Comparison of ENCODE assay signal across 20 cellular contexts in the genomic region with DNA sequence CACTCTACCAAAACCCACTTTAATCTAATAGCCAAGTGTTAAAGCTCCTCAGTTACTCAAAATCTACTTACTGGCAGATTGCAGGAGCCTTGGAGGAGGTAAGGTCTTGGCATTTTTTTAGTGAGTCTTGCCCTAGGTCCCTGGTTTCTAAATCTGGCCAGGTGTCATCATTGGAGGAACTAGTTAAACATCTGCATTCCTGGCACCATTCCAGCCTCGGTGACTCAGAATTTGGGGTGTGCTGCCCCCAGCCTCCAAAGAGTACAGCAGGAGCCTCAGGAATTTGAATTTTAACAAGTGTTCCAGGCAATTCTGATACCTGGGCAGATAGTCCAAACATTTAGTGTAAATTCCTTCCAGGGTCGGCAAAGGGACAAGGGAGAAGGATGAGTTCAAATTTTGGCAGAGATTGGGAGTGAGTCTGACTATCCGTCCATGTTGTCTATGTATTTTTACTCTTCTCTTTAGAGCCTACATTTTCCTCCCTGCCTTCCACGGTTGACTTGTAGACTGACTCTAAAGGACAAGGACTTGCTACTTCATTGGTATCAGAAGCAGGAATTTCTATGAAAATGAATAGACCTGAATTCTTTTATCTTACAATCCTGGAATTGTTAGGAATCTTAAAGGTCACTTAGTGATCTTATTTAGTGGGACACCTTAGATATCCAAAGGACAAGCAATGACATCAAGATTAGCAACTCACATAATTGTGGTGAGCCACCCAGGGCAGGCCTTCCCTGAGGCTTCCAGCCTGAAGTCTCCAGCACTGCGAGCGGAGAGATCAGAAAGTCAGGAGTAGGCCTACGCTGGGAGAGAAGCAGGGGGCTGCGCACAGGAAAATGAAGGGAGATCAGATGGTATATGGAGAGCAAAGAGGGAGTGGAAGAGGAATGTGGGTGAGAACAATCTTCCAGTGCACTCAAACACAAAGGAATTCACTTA. TPM values are rescaled to one million over a fixed set of nuclear protein-coding genes. Genes with fewer than 3 reads are reported as not detected.
A peak's percentile ranks its signal among the peaks of the same experiment; 100 is the strongest.
DNase-seq lines count a peak whose midpoint lies in the region; ATAC-seq and TF ChIP-seq lines count a peak whose summit lies in the region.
"Had no signal": no experiment of that assay in that cellular context is flagged by ENCODE, and none has a peak within 500 bp of the region (broad histone marks: within the 10 kb centered on the region; RNA-seq: fewer than 3 reads in every experiment).

No MANE protein-coding gene starts in this region.

- DNase-seq in ELF-1 (ENCODE audit: low read depth, low spot score): peak; percentile 65
- DNase-seq in M059J (ENCODE audit: low read depth): peak; percentile 79
- DNase-seq in mammary epithelial cell: peak; percentile 81
- peak; percentile 83 to 92 for DNase-seq in trophoblast cell
- DNase-seq in GM10266 (ENCODE audit: extremely low spot score): no peak
- DNase-seq in T-cell: no peak
- DNase-seq: activated CD4-positive, alpha-beta T cell treated with anti-CD3 and anti-CD28 coated beads, Interleukin-2, amount 10 ng/mL, durations not matched to agents 7 days and 5 days; activated naive CD4-positive, alpha-beta T cell treated with anti-CD3 and anti-CD28 coated beads, Interleukin-2, amount 50 U/mL, for 16 hours; activated T-cell treated with anti-CD3 and anti-CD28 coated beads for 4 hours; BE2C; dorsolateral prefrontal cortex; hypothalamus; left cardiac atrium; NCI-H1694 treated with DMSO at 0.1 percent for 48 hours; NCI-H446; occipital lobe had no signal

- no peak overlapping the region for H2BK12ac ChIP-seq in trophoblast cell (ENCODE audit: low read length)

- in situ Hi-C loops in mammary epithelial cell (cut with MboI; ENCODE audit: low sequenced_read_pairs in 2 of 2): loop anchor here (25.0 kb wide), 2 partner anchors 241 to 616 kb away; no protein-coding TSS in a partner anchor

- no peak overlapping the region for H3K4ac ChIP-seq in trophoblast cell (ENCODE audit: low read depth, low read length)

- no peaks in the 10 kb centered on the region for H3K36me3 Mint-ChIP-seq in T-cell

- H2BK5ac ChIP-seq in trophoblast cell (ENCODE audit: low read depth, low read length, poor library complexity): no peak overlapping the region

- H4K91ac ChIP-seq in trophoblast cell (ENCODE audit: low read depth, low read length): no peak overlapping the region

- H3K4me1 ChIP-seq in mammary epithelial cell (ENCODE audit: insufficient read depth, low read length): peaks cover 11% of the 10 kb centered on the region
- peaks cover 0 to 2% of the 10 kb centered on the region in 2 experiments for H3K4me1 ChIP-seq in trophoblast cell (ENCODE audit: control insufficient read depth in 1 of 2, insufficient read depth in 2 of 2, low read length in 2 of 2)
- H3K4me1 ChIP-seq: BE2C had no signal

- H3K4me3 Mint-ChIP-seq in T-cell: no peak overlapping the region
- H3K4me3 Mint-ChIP-seq: activated CD4-positive, alpha-beta T cell treated with anti-CD3 and anti-CD28 coated beads, Interleukin-2, amount 10 ng/mL, durations not matched to agents 7 days and 5 days had no signal

- no peaks in the 10 kb centered on the region for H3K36me3 ChIP-seq in mammary epithelial cell (ENCODE audit: insufficient read depth, low read length)
- H3K36me3 ChIP-seq in trophoblast cell (ENCODE audit: control insufficient read depth in 1 of 2, insufficient read depth in 2 of 2, low read length in 2 of 2): no peaks in the 10 kb centered on the region
- H3K36me3 ChIP-seq: BE2C, thoracic aorta had no signal

- intact Hi-C loops in mammary epithelial cell (cut with micrococcal nuclease): no loop called here

- peak overlapping the region; percentile 27 for H2AFZ ChIP-seq in mammary epithelial cell (ENCODE audit: low read depth, low read length)
- H2AFZ ChIP-seq in trophoblast cell (ENCODE audit: insufficient read depth, low read length, poor library complexity): no peak overlapping the region

- no peak overlapping the region for H4K12ac ChIP-seq in trophoblast cell (ENCODE audit: low read depth, low read length)

- no peak for TF ChIP-seq CTCF in mammary epithelial cell (conservative IDR thresholded peaks at IDR 0.05 in 1 of 2, IDR thresholded peaks at IDR 0.05 in 1 of 2; ENCODE audit: extremely low read depth in 1 of 2, insufficient read depth in 1 of 2, low read depth in 1 of 2, low read length in 2 of 2)
- TF ChIP-seq CTCF in GM10266 (IDR thresholded peaks at IDR 0.05; ENCODE audit: control insufficient read depth, insufficient read depth, low read depth, missing control alignments): no peak

- no peak overlapping the region for H3K23ac ChIP-seq in trophoblast cell (ENCODE audit: low read length)

- POLR2A ChIA-PET in T-cell (lab: Charles Lee): no interaction called here

- H3K27me3 Mint-ChIP-seq in T-cell: peaks cover 0 to 2% of the 10 kb centered on the region in 2 donors
- H3K27me3 Mint-ChIP-seq: activated CD4-positive, alpha-beta T cell treated with anti-CD3 and anti-CD28 coated beads, Interleukin-2, amount 10 ng/mL, durations not matched to agents 7 days and 5 days had no signal

- H3K4me1 Mint-ChIP-seq in T-cell: no peaks in the 10 kb centered on the region

- no peak overlapping the region for H3K18ac ChIP-seq in trophoblast cell (ENCODE audit: low read length)

- H3K4me3 ChIP-seq in mammary epithelial cell (replicated peaks in 1 of 3; ENCODE audit: insufficient read depth in 1 of 3, low read depth in 2 of 3, low read length in 3 of 3) (no peak overlapping the region), trophoblast cell (ENCODE audit: low read depth, low read length) (no peak overlapping the region)
- H3K4me3 ChIP-seq: dorsolateral prefrontal cortex, thoracic aorta had no signal

- H3K79me2 ChIP-seq in mammary epithelial cell (ENCODE audit: insufficient read depth, low read length) (no peaks in the 10 kb centered on the region), trophoblast cell (ENCODE audit: control insufficient read depth, insufficient read depth, low read length, poor library complexity) (no peaks in the 10 kb centered on the region)

- no TSS peak for BruUV-seq in mammary epithelial cell (replicated peaks; lab: Mats Ljungman, UMichigan)

- H4K8ac ChIP-seq in trophoblast cell (ENCODE audit: low read depth, low read length): no peak overlapping the region

- H3K27me3 ChIP-seq in mammary epithelial cell (ENCODE audit: insufficient read depth, low read length) (no peaks in the 10 kb centered on the region), trophoblast cell (ENCODE audit: insufficient read depth, low read length) (no peaks in the 10 kb centered on the region)
- H3K27me3 ChIP-seq: BE2C, dorsolateral prefrontal cortex had no signal

- no peaks in the 10 kb centered on the region for H4K20me1 ChIP-seq in mammary epithelial cell (ENCODE audit: insufficient read depth, low read length)

- H3K14ac ChIP-seq in trophoblast cell (ENCODE audit: low read length): no peak overlapping the region

- 60% methylated on average over 8 of the region's 8 CpGs for WGBS in mammary epithelial cell (ENCODE audit: low coverage, missing lambda C conversion rate)
- WGBS in trophoblast cell (ENCODE audit: extremely low coverage, insufficient coverage, insufficient read length): no CpG with 5 or more reads among the region's 8 CpGs

- no peak overlapping the region for H2BK120ac ChIP-seq in trophoblast cell (ENCODE audit: insufficient read depth, low read length, poor library complexity)

- H3K27ac ChIP-seq in mammary epithelial cell (ENCODE audit: insufficient read depth, low read depth, low read length): peak overlapping the region; percentile 48
- peak overlapping the region; percentile 45 for H3K27ac ChIP-seq in trophoblast cell (ENCODE audit: low read depth, low read length)
- H3K27ac ChIP-seq: dorsolateral prefrontal cortex, HL-60, thoracic aorta had no signal

- no peak overlapping the region for H3K27ac Mint-ChIP-seq in T-cell
- H3K27ac Mint-ChIP-seq: activated CD4-positive, alpha-beta T cell treated with anti-CD3 and anti-CD28 coated beads, Interleukin-2, amount 10 ng/mL, durations not matched to agents 7 days and 5 days had no signal

- ATAC-seq in HG03442 (IDR thresholded peaks at IDR 0.05; ENCODE audit: unreplicated experiment) (no peak), GM18519 (IDR thresholded peaks at IDR 0.05; ENCODE audit: low FRiP score, unreplicated experiment) (no peak), T-cell (replicated peaks in 1 of 4) (no peak)
- ATAC-seq: left cardiac atrium had no signal

- H3K9me3 Mint-ChIP-seq in T-cell: no peaks in the 10 kb centered on the region
- H3K9me3 Mint-ChIP-seq: activated CD4-positive, alpha-beta T cell treated with anti-CD3 and anti-CD28 coated beads, Interleukin-2, amount 10 ng/mL, durations not matched to agents 7 days and 5 days had no signal

- H3K79me1 ChIP-seq in trophoblast cell (ENCODE audit: low read length): peaks cover 2% of the 10 kb centered on the region

- peak overlapping the region; percentile 0 for H3K9ac ChIP-seq in mammary epithelial cell (ENCODE audit: insufficient read depth, low read length)
- no peak overlapping the region for H3K9ac ChIP-seq in trophoblast cell (ENCODE audit: low read length)

- peak overlapping the region; percentile 22 for H3K4me2 ChIP-seq in mammary epithelial cell (ENCODE audit: insufficient read depth, low read depth, low read length)
- peak overlapping the region; percentile 41 for H3K4me2 ChIP-seq in trophoblast cell (ENCODE audit: low read length)

- dilution Hi-C loops in mammary epithelial cell (cut with HindIII; ENCODE audit: low sequenced_read_pairs): no loop called here

- CTCF ChIA-PET in mammary epithelial cell (lab: Charles Lee; ENCODE audit: low non-redundant PET): interaction anchor here (0.6 kb wide), 1 partner anchor 187 kb away, joined by 3 read pairs; no protein-coding TSS in a partner anchor
- CTCF ChIA-PET in T-cell (lab: Charles Lee): no interaction called here

- no peak overlapping the region for H2AK5ac ChIP-seq in trophoblast cell (ENCODE audit: low read length)

- H3K9me3 ChIP-seq in mammary epithelial cell (replicated peaks; ENCODE audit: insufficient read depth, low read length) (no peaks in the 10 kb centered on the region), trophoblast cell (ENCODE audit: insufficient read depth, low read depth, low read length) (no peaks in the 10 kb centered on the region)
- H3K9me3 ChIP-seq: BE2C, thoracic aorta had no signal

RNA-seq across cellular contexts. Expression of gene KLF5, which starts 37.6 kb away (rescaled TPM):
- total RNA-seq in M059J (2014; rRNA removed; shearing (Covaris generic)): 4.5 and 6.0 TPM in 2 replicates
- total RNA-seq in mammary epithelial cell: 100 to 1,000 TPM in 1 of 2 donors, 10 to 100 TPM in 1; 34.3 to 175 TPM
- 162 TPM for polyA plus RNA-seq in mammary epithelial cell
- polyA minus RNA-seq in mammary epithelial cell: 104 TPM
- 38.8 and 41.2 TPM in 2 replicates for polyA plus RNA-seq in trophoblast cell (2013)
- 1 to 10 TPM; 2.5 to 6.2 (median 4.3) TPM for total RNA-seq in T-cell

Comparison
In these comparisons a context has a peak if more than half of its experiments do, and no peak if none do; other contexts are left out.
1. DNase-seq: peak in ELF-1 (single experiment), M059J (single experiment), mammary epithelial cell (single experiment) and trophoblast cell (2 of 2); none in GM10266 (single experiment) and T-cell (0 of 34).